8 cellular contexts compared by ENCODE assay signal in genomic region chr3:126083913-126084514, GRCh38. TPM values are rescaled to one million over a fixed set of nuclear protein-coding genes. Genes with fewer than 3 reads are reported as not detected.
DNase-seq lines count a peak whose midpoint lies in the region; ATAC-seq and TF ChIP-seq lines count a peak whose summit lies in the region.

Gene SLC41A3, minus strand, starts transcription at chr3:126084124. Its CDS starts 15,905 bp downstream, at chr3:126068219.

- peaks cover 24% of the 10 kb centered on the region for H3K4me1 Mint-ChIP-seq in activated naive CD8-positive, alpha-beta T cell treated with anti-CD3 and anti-CD28 coated beads for 36 hours

- TF ChIP-seq CTCF in GM12865 (IDR thresholded peaks at IDR 0.05; ENCODE audit: insufficient read depth, low read depth, low read length, missing control alignments) (peak; percentile 50), SU-DHL-6 (IDR thresholded peaks at IDR 0.05; ENCODE audit: insufficient read depth, low read length, poor library complexity, severe bottlenecking) (no peak), parathyroid adenoma (IDR thresholded peaks at IDR 0.05) (peak; percentile 52), thyroid gland (IDR thresholded peaks at IDR 0.05) (peak in 4 of 6 experiments; percentile 13 to 53 (median 32))

- H3K27ac ChIP-seq in SU-DHL-6 (ENCODE audit: low read depth, low read length) = peak within 1 kb of the TSS; percentile 40
- peak within 1 kb of the TSS; percentile 72 for H3K27ac ChIP-seq in parathyroid adenoma
- peak within 1 kb of the TSS; percentile 62 to 83 (median 81) for H3K27ac ChIP-seq in thyroid gland

- H3K79me2 ChIP-seq in SU-DHL-6 (ENCODE audit: insufficient read depth, low read length) = no peaks in the 10 kb centered on the region
- H3K79me2 ChIP-seq in parathyroid adenoma = no peaks in the 10 kb centered on the region

- intact Hi-C loops in Right ventricle myocardium inferior (cut with DNase I) (loop anchor here (5.0 kb wide), 1 partner anchor 92 kb away; no protein-coding TSS in a partner anchor), thyroid gland (cut with DNase I) (no loop called here)

- H3K27me3 Mint-ChIP-seq in activated naive CD8-positive, alpha-beta T cell treated with anti-CD3 and anti-CD28 coated beads for 36 hours = no peaks in the 10 kb centered on the region

- H3K36me3 Mint-ChIP-seq in activated naive CD8-positive, alpha-beta T cell treated with anti-CD3 and anti-CD28 coated beads for 36 hours = peaks cover 24% of the 10 kb centered on the region

- H2AFZ ChIP-seq in SU-DHL-6 (ENCODE audit: low read depth, low read length, severe bottlenecking) = peak within 1 kb of the TSS; percentile 84
- H2AFZ ChIP-seq in parathyroid adenoma = peak within 1 kb of the TSS; percentile 89

- H3K9ac ChIP-seq in SU-DHL-6 (ENCODE audit: low read length) (peak within 1 kb of the TSS; percentile 72), parathyroid adenoma (peak within 1 kb of the TSS; percentile 3)

- peaks cover 5% of the 10 kb centered on the region; the same call in 1 of the 2 replicates for H3F3A ChIP-seq in SU-DHL-6 (ENCODE audit: insufficient read depth)

- H3K36me3 ChIP-seq in SU-DHL-6 (ENCODE audit: low read length) = peaks cover 14% of the 10 kb centered on the region; the same call in 1 of the 2 replicates
- H3K36me3 ChIP-seq in parathyroid adenoma (ENCODE audit: control insufficient read depth, insufficient read depth, low read length) = no peaks in the 10 kb centered on the region
- no peaks in the 10 kb centered on the region for H3K36me3 ChIP-seq in thyroid gland

- H3K9me3 Mint-ChIP-seq in activated naive CD8-positive, alpha-beta T cell treated with anti-CD3 and anti-CD28 coated beads for 36 hours = peaks cover 2% of the 10 kb centered on the region

- H3K4me3 ChIP-seq in GM12865 (ENCODE audit: low read depth, low read length) (peak within 1 kb of the TSS; percentile 92), SU-DHL-6 (ENCODE audit: insufficient read depth, low read length, poor library complexity, severe bottlenecking) (peak within 1 kb of the TSS; percentile 76), parathyroid adenoma (ENCODE audit: low read depth, low read length) (peak within 1 kb of the TSS; percentile 72), thyroid gland (replicated peaks in 1 of 3) (peak within 1 kb of the TSS; percentile 26 to 63 (median 41))

- H3K4me3 Mint-ChIP-seq in activated naive CD8-positive, alpha-beta T cell treated with anti-CD3 and anti-CD28 coated beads for 36 hours = peak within 1 kb of the TSS; percentile 97

- 0 to 1% methylated on average over 5 to 12 of the region's 66 CpGs for WGBS in thyroid gland, 2 donors

- no peaks in the 10 kb centered on the region for H3K27me3 ChIP-seq in SU-DHL-6 (ENCODE audit: low read length)
- H3K27me3 ChIP-seq in parathyroid adenoma (ENCODE audit: control insufficient read depth, insufficient read depth, low read length) = no peaks in the 10 kb centered on the region
- no peaks in the 10 kb centered on the region for H3K27me3 ChIP-seq in thyroid gland

- peak within 1 kb of the TSS; percentile 94 for H3K27ac Mint-ChIP-seq in activated naive CD8-positive, alpha-beta T cell treated with anti-CD3 and anti-CD28 coated beads for 36 hours

- H3K4me1 ChIP-seq in parathyroid adenoma (peaks cover 2% of the 10 kb centered on the region), thyroid gland (peaks cover 6 to 12% of the 10 kb centered on the region in 2 donors)

- peak; percentile 97 for ATAC-seq in HG02588 (IDR thresholded peaks at IDR 0.05; ENCODE audit: unreplicated experiment)
- ATAC-seq in Right ventricle myocardium inferior = peak; percentile 99

- H4K20me1 ChIP-seq in SU-DHL-6 (ENCODE audit: low read depth, low read length) = no peaks in the 10 kb centered on the region

- peaks cover 5% of the 10 kb centered on the region; the same call in 1 of the 2 replicates for H3K9me3 ChIP-seq in SU-DHL-6 (ENCODE audit: insufficient read depth, low read length)
- no peaks in the 10 kb centered on the region for H3K9me3 ChIP-seq in parathyroid adenoma (ENCODE audit: control insufficient read depth, low read length)
- no peaks in the 10 kb centered on the region for H3K9me3 ChIP-seq in thyroid gland

- H3K4me2 ChIP-seq in SU-DHL-6 (ENCODE audit: low read depth, low read length, poor library complexity, severe bottlenecking) (peak within 1 kb of the TSS; percentile 84), parathyroid adenoma (ENCODE audit: low read length) (peak within 1 kb of the TSS; percentile 91)

- H3K9me2 ChIP-seq in SU-DHL-6 (replicated peaks; ENCODE audit: insufficient read depth, low read length) = no peaks in the 10 kb centered on the region

- peak; percentile 94 for DNase-seq in GM12865 (ENCODE audit: low read depth)
- DNase-seq in NCI-H1092 (lab: John Stamatoyannopoulos, UW) = peak; percentile 82
- DNase-seq in activated naive CD8-positive, alpha-beta T cell treated with anti-CD3 and anti-CD28 coated beads for 36 hours = peak; percentile 90
- peak; percentile 91 for DNase-seq in Right ventricle myocardium inferior (ENCODE audit: missing footprints)
- peak; percentile 91 to 93 for DNase-seq in thyroid gland

- TF ChIP-seq POLR2A in thyroid gland (IDR thresholded peaks at IDR 0.05) = peak in 1 of 2 donors; percentile 86

RNA-seq across cellular contexts. Expression of gene SLC41A3, which starts in this region (rescaled TPM):
- 10 to 100 TPM; 26.6 to 30.7 TPM for total RNA-seq in activated naive CD8-positive, alpha-beta T cell treated with anti-CD3 and anti-CD28 coated beads for 36 hours
- total RNA-seq in Right ventricle myocardium inferior = 36.2 TPM
- total RNA-seq in thyroid gland = 10 to 100 TPM; 56.1 to 72.2 (median 59.7) TPM

Comparison
In these comparisons a context has a peak if more than half of its experiments do, and no peak if none do; other contexts are left out.
1. Peak in every context shown above with its lines: DNase-seq, ATAC-seq, H3K4me3 ChIP-seq and H3K27ac ChIP-seq.
2. H3K4me3 ChIP-seq: peak in every context shown above with its lines; median percentile 92 in GM12865; 76 in SU-DHL-6; 72 in parathyroid adenoma; 41 in thyroid gland.